ENCODE assay signal across 16 cellular contexts in genomic region chr2:64134813-64135212, GRCh38. TPM values are rescaled to one million over a fixed set of nuclear protein-coding genes. Genes with fewer than 3 reads are reported as not detected.
DNase-seq lines count a peak whose midpoint lies in the region; ATAC-seq, FAIRE-seq and TF ChIP-seq lines count a peak whose summit lies in the region.
"Had no signal": no experiment of that assay in that cellular context is flagged by ENCODE, and none has a peak within 500 bp of the region (broad histone marks: within the 10 kb centered on the region; RNA-seq: fewer than 3 reads in every experiment).

No MANE protein-coding gene starts in this region.

- H3K27me3 Mint-ChIP-seq in activated T-helper 2 cell treated with anti-CD3 and anti-CD28 coated beads, Interferon-gamma antibody, Interleukin-2, Interleukin-4, amounts not matched to agents 10 μg/mL and 5 μg/mL and 100 μg/mL, durations not matched to agents 14 hours and 24 hours and 36 hours (ENCODE audit: low read depth) = no peaks in the 10 kb centered on the region
- H3K27me3 Mint-ChIP-seq: naive B cell had no signal

- H4K20me1 ChIP-seq in DND-41 (ENCODE audit: insufficient read depth, low read length) (peaks cover 3% of the 10 kb centered on the region; the same call in 1 of the 2 replicates), Loucy (ENCODE audit: insufficient read depth, low read length, poor library complexity, severe bottlenecking) (peaks cover 4% of the 10 kb centered on the region), keratinocyte (ENCODE audit: control insufficient read depth, extremely low read depth, insufficient read depth, low read length) (no peaks in the 10 kb centered on the region)

- H3K27ac ChIP-seq in DND-41 (ENCODE audit: low read length) = no peak overlapping the region
- peak overlapping the region; percentile 75 for H3K27ac ChIP-seq in keratinocyte (ENCODE audit: control insufficient read depth, insufficient read depth, low read length)
- H3K27ac ChIP-seq: BLaER1, upper lobe of left lung had no signal

- dilution Hi-C loops in keratinocyte (cut with MboI; ENCODE audit: extremely low pct_ligation_motif_present, low sequenced_read_pairs) = no loop called here

- peaks cover 19% of the 10 kb centered on the region for H3K4me1 ChIP-seq in DND-41 (ENCODE audit: insufficient read depth, low read length)
- H3K4me1 ChIP-seq in Loucy (ENCODE audit: insufficient read depth, low read length, poor library complexity, severe bottlenecking) = peaks cover 29% of the 10 kb centered on the region
- peaks cover 50% of the 10 kb centered on the region for H3K4me1 ChIP-seq in keratinocyte (ENCODE audit: control insufficient read depth, extremely low read depth, insufficient read depth, low read length)

- no peaks in the 10 kb centered on the region for H3K36me3 ChIP-seq in DND-41 (ENCODE audit: insufficient read depth, low read length)
- H3K36me3 ChIP-seq in Loucy (ENCODE audit: insufficient read depth, low read length) = no peaks in the 10 kb centered on the region
- H3K36me3 ChIP-seq in keratinocyte (ENCODE audit: control insufficient read depth in 2 of 2, extremely low read depth in 1 of 2, insufficient read depth in 2 of 2, low read length in 2 of 2) = no peaks in the 10 kb centered on the region
- H3K36me3 ChIP-seq: upper lobe of left lung had no signal

- intact Hi-C loops in activated T-helper 2 cell treated with anti-CD3 and anti-CD28 coated beads, Interferon-gamma antibody, Interleukin-2, Interleukin-4, amounts not matched to agents 10 μg/mL and 5 μg/mL and 100 μg/mL, durations not matched to agents 14 hours and 24 hours and 36 hours (cut with micrococcal nuclease) = loop anchor here (1.0 to 2.0 kb wide), 3 partner anchors 9 to 70 kb away; partner anchors contain the start of gene PELI1

- no peaks in the 10 kb centered on the region for H3K9me3 Mint-ChIP-seq in activated T-helper 2 cell treated with anti-CD3 and anti-CD28 coated beads, Interferon-gamma antibody, Interleukin-2, Interleukin-4, amounts not matched to agents 10 μg/mL and 5 μg/mL and 100 μg/mL, durations not matched to agents 14 hours and 24 hours and 36 hours
- H3K9me3 Mint-ChIP-seq: naive B cell had no signal

- peaks cover 68% of the 10 kb centered on the region for H3K4me1 Mint-ChIP-seq in activated T-helper 2 cell treated with anti-CD3 and anti-CD28 coated beads, Interferon-gamma antibody, Interleukin-2, Interleukin-4, amounts not matched to agents 10 μg/mL and 5 μg/mL and 100 μg/mL, durations not matched to agents 14 hours and 24 hours and 36 hours (ENCODE audit: low read depth)

- H3K27me3 ChIP-seq in DND-41 (ENCODE audit: insufficient read depth, low read length, poor library complexity) = no peaks in the 10 kb centered on the region
- H3K27me3 ChIP-seq in Loucy (ENCODE audit: insufficient read depth, low read length, poor library complexity, severe bottlenecking) = no peaks in the 10 kb centered on the region
- no peaks in the 10 kb centered on the region for H3K27me3 ChIP-seq in keratinocyte (ENCODE audit: control insufficient read depth, extremely low read depth, insufficient read depth, low read length)
- H3K27me3 ChIP-seq: BLaER1, upper lobe of left lung had no signal

- H3K79me2 ChIP-seq in DND-41 (ENCODE audit: insufficient read depth, low read length) = peaks cover 22% of the 10 kb centered on the region
- H3K79me2 ChIP-seq in Loucy (ENCODE audit: insufficient read depth, low read length) = peaks cover 26% of the 10 kb centered on the region
- peaks cover 75% of the 10 kb centered on the region for H3K79me2 ChIP-seq in keratinocyte (ENCODE audit: control insufficient read depth, insufficient read depth, low read length)

- H2AFZ ChIP-seq in DND-41 (ENCODE audit: low read depth, low read length) (no peak overlapping the region), Loucy (ENCODE audit: low read length) (no peak overlapping the region), keratinocyte (ENCODE audit: control insufficient read depth, low read length) (no peak overlapping the region)

- ATAC-seq in DND-41 (ENCODE audit: insufficient read depth, low read depth) = peak; percentile 86
- ATAC-seq in GM21528 (IDR thresholded peaks at IDR 0.05; ENCODE audit: low FRiP score, unreplicated experiment) = no peak
- ATAC-seq: esophagus mucosa, HepG2, right cardiac atrium had no signal

- H3K4me3 ChIP-seq in DND-41 (ENCODE audit: low read depth in 1 of 2, low read length in 2 of 2) (no peak overlapping the region), Loucy (ENCODE audit: low read length, poor library complexity, severe bottlenecking) (no peak overlapping the region), keratinocyte (ENCODE audit: control insufficient read depth in 2 of 3, extremely low read depth in 1 of 3, insufficient read depth in 2 of 3, low read depth in 1 of 3, low read length in 3 of 3) (no peak overlapping the region)
- H3K4me3 ChIP-seq: BLaER1, upper lobe of left lung had no signal

- H3F3A ChIP-seq in Loucy (ENCODE audit: low read depth) = no peaks in the 10 kb centered on the region

- peak overlapping the region; percentile 68 for H3K27ac Mint-ChIP-seq in activated T-helper 2 cell treated with anti-CD3 and anti-CD28 coated beads, Interferon-gamma antibody, Interleukin-2, Interleukin-4, amounts not matched to agents 10 μg/mL and 5 μg/mL and 100 μg/mL, durations not matched to agents 14 hours and 24 hours and 36 hours

- H3K36me3 Mint-ChIP-seq in activated T-helper 2 cell treated with anti-CD3 and anti-CD28 coated beads, Interferon-gamma antibody, Interleukin-2, Interleukin-4, amounts not matched to agents 10 μg/mL and 5 μg/mL and 100 μg/mL, durations not matched to agents 14 hours and 24 hours and 36 hours (ENCODE audit: low read depth) = peaks cover 46% of the 10 kb centered on the region

- H3K9me3 ChIP-seq in DND-41 (ENCODE audit: insufficient read depth, low read length, severe bottlenecking) = no peaks in the 10 kb centered on the region
- no peaks in the 10 kb centered on the region for H3K9me3 ChIP-seq in Loucy (ENCODE audit: insufficient read depth, low read depth, low read length)
- no peaks in the 10 kb centered on the region for H3K9me3 ChIP-seq in keratinocyte (ENCODE audit: control insufficient read depth, low read depth, low read length)
- H3K9me3 ChIP-seq: BLaER1, upper lobe of left lung had no signal

- H3K9me1 ChIP-seq in keratinocyte (ENCODE audit: control insufficient read depth, extremely low read depth, insufficient read depth, low read length) = no peaks in the 10 kb centered on the region

- H3K4me2 ChIP-seq in DND-41 (ENCODE audit: insufficient read depth, low read length) = no peak overlapping the region
- H3K4me2 ChIP-seq in Loucy (ENCODE audit: low read depth, low read length, poor library complexity, severe bottlenecking) = peak overlapping the region; percentile 21
- no peak overlapping the region for H3K4me2 ChIP-seq in keratinocyte (ENCODE audit: control insufficient read depth, extremely low read depth, insufficient read depth, low read depth, low read length)
- H3K4me2 ChIP-seq: BLaER1 had no signal

- H3K9ac ChIP-seq in DND-41 (ENCODE audit: low read depth, low read length) (no peak overlapping the region), Loucy (ENCODE audit: low read depth, low read length, poor library complexity, severe bottlenecking) (no peak overlapping the region), keratinocyte (ENCODE audit: control insufficient read depth, extremely low read depth, insufficient read depth, low read length) (no peak overlapping the region)
- H3K9ac ChIP-seq: BLaER1 had no signal

- peak overlapping the region; percentile 6 for H3K4me3 Mint-ChIP-seq in activated T-helper 2 cell treated with anti-CD3 and anti-CD28 coated beads, Interferon-gamma antibody, Interleukin-2, Interleukin-4, amounts not matched to agents 10 μg/mL and 5 μg/mL and 100 μg/mL, durations not matched to agents 14 hours and 24 hours and 36 hours (ENCODE audit: low read depth)
- H3K4me3 Mint-ChIP-seq: naive B cell had no signal

- no peaks in the 10 kb centered on the region for H3K9me2 ChIP-seq in Loucy (replicated peaks; ENCODE audit: low read depth, low read length)

- TF ChIP-seq CTCF in DND-41 (IDR thresholded peaks at IDR 0.05; ENCODE audit: borderline replicate concordance, extremely low read depth, low read length, poor library complexity, severe bottlenecking) (no peak), Loucy (conservative IDR thresholded peaks at IDR 0.05; ENCODE audit: low read length) (no peak), keratinocyte (optimal IDR thresholded peaks at IDR 0.05 in 1 of 3, IDR thresholded peaks at IDR 0.05 in 1 of 3, conservative IDR thresholded peaks at IDR 0.05 in 1 of 3; ENCODE audit: extremely low read depth in 1 of 3, insufficient read depth in 2 of 3, low read length in 3 of 3) (no peak)

- FAIRE-seq in keratinocyte (lab: Jason Lieb, UNC) = no peak
- FAIRE-seq: HepG2 had no signal

- DNase-seq in DND-41 (no peak), keratinocyte (ENCODE audit: low read depth, low spot score) (no peak), NCI-H748 treated with DMSO at 0.1 percent for 48 hours (lab: John Stamatoyannopoulos, UW) (no peak), cortex of kidney (lab: John Stamatoyannopoulos, UW) (no peak)
- DNase-seq in activated T-helper 2 cell treated with anti-CD3 and anti-CD28 coated beads, Interferon-gamma antibody, Interleukin-2, Interleukin-4, amounts not matched to agents 10 μg/mL and 5 μg/mL and 100 μg/mL, durations not matched to agents 14 hours and 24 hours and 36 hours (ENCODE audit: low spot score) = no peak
- no peak for DNase-seq in stimulated activated CD4-positive, alpha-beta T cell treated with anti-CD3 and anti-CD28 coated beads, Interleukin-4, amount 100 ng/mL, for 24 hours
- DNase-seq: amniotic stem cell, naive B cell, NCI-H1436 treated with DMSO at 0.1 percent for 48 hours, right cardiac atrium, upper lobe of left lung had no signal

RNA-seq across cellular contexts. Expression of gene PELI1, which starts 9.4 kb away (rescaled TPM):
- 21.6 and 25.1 TPM in 2 replicates for total RNA-seq in activated T-helper 2 cell treated with anti-CD3 and anti-CD28 coated beads, Interferon-gamma antibody, Interleukin-2, Interleukin-4, amounts not matched to agents 10 μg/mL and 5 μg/mL and 100 μg/mL, durations not matched to agents 14 hours and 24 hours and 36 hours
- 14.1 to 21.2 TPM (median 17.0 TPM) in 3 replicates for polyA plus RNA-seq in keratinocyte
- 24.6 TPM for polyA plus RNA-seq in keratinocyte (2011; ENCODE audit: low read depth)
- 11.1 and 18.0 TPM in 2 replicates for polyA plus RNA-seq in keratinocyte (2011; cell fraction: cytosol; rRNA removed)
- 18.2 and 22.7 TPM in 2 replicates for polyA plus RNA-seq in keratinocyte (2011; cell fraction: nucleus; rRNA removed)
- 10.1 and 30.1 TPM in 2 replicates for polyA plus RNA-seq in keratinocyte (2012; ENCODE audit: low replicate concordance)
- polyA minus RNA-seq in keratinocyte = 3.6 to 21.1 TPM (median 13.4 TPM) in 3 replicates
- polyA minus RNA-seq in keratinocyte (2011; cell fraction: cytosol; rRNA and poly(A)+ RNA removed) = 21.7 TPM
- 16.0 and 24.6 TPM in 2 replicates for polyA minus RNA-seq in keratinocyte (2011; cell fraction: nucleus; rRNA and poly(A)+ RNA removed)
